Comparison of ENCODE assay signal across 16 cellular contexts in the genomic region with DNA sequence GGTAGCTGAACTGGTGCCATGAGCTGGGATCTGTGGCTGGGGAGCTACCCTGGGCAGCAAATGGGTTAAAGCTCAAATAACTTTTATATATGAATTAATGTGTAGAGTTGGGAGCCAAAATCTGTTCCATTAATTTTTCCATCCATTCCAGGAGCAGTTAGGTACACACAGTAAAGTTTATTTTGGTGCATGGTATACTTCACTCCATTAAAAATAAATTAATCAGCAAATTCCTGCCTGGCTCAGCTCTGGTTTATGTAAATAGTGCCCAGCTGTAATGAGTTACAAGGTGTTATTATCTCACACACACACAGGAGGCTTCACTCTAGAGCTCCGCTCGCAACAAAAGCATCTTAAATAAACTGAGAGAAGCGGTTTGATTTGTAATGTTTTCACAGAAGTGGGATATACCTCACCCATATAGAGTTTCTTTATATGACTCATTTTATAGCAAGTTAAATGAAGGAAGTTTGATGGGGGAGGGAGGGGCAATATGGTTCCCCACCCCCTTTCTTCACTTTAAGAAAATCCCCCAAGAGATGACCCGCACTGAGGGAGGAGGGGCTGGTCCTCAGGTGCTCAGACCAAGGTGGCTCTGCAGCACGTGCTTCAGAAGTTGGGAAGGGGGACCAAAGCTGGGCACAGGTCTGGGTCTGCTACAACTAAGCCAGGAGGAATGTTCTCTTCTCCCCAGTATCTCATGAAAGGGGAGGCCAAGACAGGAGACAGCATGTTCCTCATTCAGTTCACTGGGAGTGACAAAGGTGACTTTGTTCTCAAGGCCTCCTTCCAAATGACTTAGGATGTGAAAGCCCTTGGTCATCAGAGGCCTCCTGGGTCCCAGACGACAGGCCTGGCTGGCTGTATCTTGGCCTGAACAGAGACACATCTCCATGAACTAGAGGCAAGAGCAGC. TPM values are rescaled to one million over a fixed set of nuclear protein-coding genes. Genes with fewer than 3 reads are reported as not detected.
DNase-seq lines count a peak whose midpoint lies in the region; ATAC-seq and TF ChIP-seq lines count a peak whose summit lies in the region.
"Had no signal": no experiment of that assay in that cellular context is flagged by ENCODE, and none has a peak within 500 bp of the region (broad histone marks: within the 10 kb centered on the region; RNA-seq: fewer than 3 reads in every experiment).

No MANE protein-coding gene starts in this region.

- CTCF ChIA-PET in RWPE1 (lab: Yijun Ruan, JAX), result interaction anchor here (0.6 to 5.3 kb wide), 23 partner anchors 11 to 239 kb away, joined by 3 to 52 read pairs (median 6); a partner anchor contains a TSS

- no peak overlapping the region for H3K4me2 ChIP-seq in fibroblast of lung (ENCODE audit: extremely low read depth, insufficient read depth, low read length)

- H3K9ac ChIP-seq in fibroblast of lung (ENCODE audit: insufficient read depth, low read length), result no peak overlapping the region

- in situ Hi-C loops in G401 (cut with HindIII; ENCODE audit: low sequenced_read_pairs), result no loop called here

- no peaks in the 10 kb centered on the region for H4K20me1 ChIP-seq in fibroblast of lung (ENCODE audit: control insufficient read depth, extremely low read depth, insufficient read depth, low read length)

- TF ChIP-seq CTCF in RWPE1 (conservative IDR thresholded peaks at IDR 0.05; ENCODE audit: low read depth) (no peak), fibroblast of lung (conservative IDR thresholded peaks at IDR 0.05 in 1 of 2, IDR thresholded peaks at IDR 0.05 in 1 of 2; ENCODE audit: low read depth in 1 of 2, low read length in 2 of 2) (no peak), BE2C (IDR thresholded peaks at IDR 0.05; ENCODE audit: low read depth, low read length) (no peak)

- POLR2A ChIA-PET in RWPE1 (lab: Yijun Ruan, JAX; ENCODE audit: low non-redundant PET), result interaction anchor here (0.6 to 0.8 kb wide), 2 partner anchors 18 to 123 kb away, joined by 3 read pairs; a partner anchor contains a TSS

- H3K9me3 ChIP-seq in fibroblast of lung (ENCODE audit: control insufficient read depth, insufficient read depth, low read depth, low read length) (no peaks in the 10 kb centered on the region), BE2C (no peaks in the 10 kb centered on the region)
- H3K9me3 ChIP-seq: transverse colon had no signal

- no peaks in the 10 kb centered on the region for H3K79me2 ChIP-seq in fibroblast of lung (ENCODE audit: control insufficient read depth, insufficient read depth, low read length)

- no peak for ATAC-seq in HG03460 (IDR thresholded peaks at IDR 0.05; ENCODE audit: unreplicated experiment)
- no peak for ATAC-seq in HG03139 (IDR thresholded peaks at IDR 0.05; ENCODE audit: unreplicated experiment)

- no peak overlapping the region for H2AFZ ChIP-seq in fibroblast of lung (ENCODE audit: low read length)

- H3K4me3 ChIP-seq in fibroblast of lung (replicated peaks in 1 of 4; ENCODE audit: control extremely low read depth in 1 of 4, insufficient read depth in 1 of 4, low read depth in 3 of 4, low read length in 4 of 4), result no peak overlapping the region
- H3K4me3 ChIP-seq in BE2C (ENCODE audit: low read depth, low read length), result no peak overlapping the region
- H3K4me3 ChIP-seq: GM12878, transverse colon had no signal

- no peaks in the 10 kb centered on the region for H3K36me3 ChIP-seq in fibroblast of lung (ENCODE audit: control insufficient read depth, insufficient read depth, low read length)
- 0 out of 2 replicates have a peak, but pooled peaks cover 4% of the 10 kb centered on the region for H3K36me3 ChIP-seq in BE2C
- H3K36me3 ChIP-seq: transverse colon had no signal

- H3K4me1 ChIP-seq in fibroblast of lung (ENCODE audit: control insufficient read depth, extremely low read depth, insufficient read depth, low read length), result peaks cover 42% of the 10 kb centered on the region
- H3K4me1 ChIP-seq in BE2C, result no peaks in the 10 kb centered on the region

- H3K27me3 ChIP-seq in fibroblast of lung (ENCODE audit: control insufficient read depth, insufficient read depth, low read length), result no peaks in the 10 kb centered on the region
- H3K27me3 ChIP-seq in BE2C, result no peaks in the 10 kb centered on the region
- H3K27me3 ChIP-seq: transverse colon had no signal

- DNase-seq in A172 (ENCODE audit: low spot score) (peak; percentile 69), H4 (ENCODE audit: low spot score) (peak; percentile 72), RWPE1 (ENCODE audit: low spot score) (peak; percentile 51), fibroblast of lung (ENCODE audit: low read depth in 2 of 2) (peak; percentile 67 to 85), G401 (ENCODE audit: low spot score) (no peak), BE2C (no peak)
- DNase-seq: activated CD8-positive, alpha-beta memory T cell treated with anti-CD3 and anti-CD28 coated beads, Interleukin-2, amount 50 U/mL, for 4 hours; DMS79 treated with DMSO at 0.1 percent for 48 hours; KG1; midbrain; stimulated activated CD4-positive, alpha-beta T cell treated with anti-CD3 and anti-CD28 coated beads, Interleukin-2, amount 100 ng/mL, for 24 hours; transverse colon; WERI-Rb-1 had no signal

- H3K27ac ChIP-seq in RWPE1, result peak overlapping the region; percentile 100
- H3K27ac ChIP-seq in fibroblast of lung (ENCODE audit: insufficient read depth, low read length), result peak overlapping the region; percentile 48

RNA-seq across cellular contexts. Expression of a gene that starts 10.5 kb away (rescaled TPM):
- 0.24 TPM in 1 of 2 replicates, not detected in the other for total RNA-seq in A172 (2014; rRNA removed; shearing (Covaris generic))
- not detected in 2 replicates for total RNA-seq in H4 (2014; rRNA removed; shearing (Covaris generic))
- total RNA-seq in fibroblast of lung, result not detected in 2 replicates
- 0.02 TPM in 1 of 2 replicates, not detected in the other for polyA plus RNA-seq in fibroblast of lung
- polyA plus RNA-seq in fibroblast of lung (2012), result not detected in 2 replicates
- polyA minus RNA-seq in fibroblast of lung (ENCODE audit: low replicate concordance), result not detected in 2 replicates
- total RNA-seq in G401 (2014; rRNA removed; shearing (Covaris generic)), result not detected in 2 replicates
- polyA plus RNA-seq in BE2C (2012; ENCODE audit: insufficient read depth, insufficient read length, low read depth), result not detected
- total RNA-seq: GM12878 had no signal
- polyA plus RNA-seq: GM12878 had no signal

RNA-seq across cellular contexts. Expression of a gene that starts 18.1 kb away (rescaled TPM):
- 230 and 292 TPM in 2 replicates for total RNA-seq in A172 (2014; rRNA removed; shearing (Covaris generic))
- total RNA-seq in H4 (2014; rRNA removed; shearing (Covaris generic)), result 228 and 244 TPM in 2 replicates
- 111 and 117 TPM in 2 replicates for total RNA-seq in fibroblast of lung
- polyA plus RNA-seq in fibroblast of lung, result 156 and 187 TPM in 2 replicates
- polyA plus RNA-seq in fibroblast of lung (2012), result 192 and 254 TPM in 2 replicates
- polyA minus RNA-seq in fibroblast of lung (ENCODE audit: low replicate concordance), result 322 and 439 TPM in 2 replicates
- 147 and 164 TPM in 2 replicates for total RNA-seq in G401 (2014; rRNA removed; shearing (Covaris generic))
- 610 TPM for polyA plus RNA-seq in BE2C (2012; ENCODE audit: insufficient read depth, insufficient read length, low read depth)

RNA-seq across cellular contexts. Expression of a gene that starts 24.8 kb away (rescaled TPM):
- total RNA-seq in A172 (2014; rRNA removed; shearing (Covaris generic)), result 11.4 and 15.1 TPM in 2 replicates
- 4.0 and 10.4 TPM in 2 replicates for total RNA-seq in H4 (2014; rRNA removed; shearing (Covaris generic))
- total RNA-seq in fibroblast of lung, result 24.4 and 30.1 TPM in 2 replicates
- polyA plus RNA-seq in fibroblast of lung, result 40.4 and 44.1 TPM in 2 replicates
- polyA plus RNA-seq in fibroblast of lung (2012), result 130 and 146 TPM in 2 replicates
- 123 and 159 TPM in 2 replicates for polyA minus RNA-seq in fibroblast of lung (ENCODE audit: low replicate concordance)
- 8.6 and 10.7 TPM in 2 replicates for total RNA-seq in G401 (2014; rRNA removed; shearing (Covaris generic))
- 127 TPM for polyA plus RNA-seq in BE2C (2012; ENCODE audit: insufficient read depth, insufficient read length, low read depth)

Comparison
In these comparisons a context has a peak if more than half of its experiments do, and no peak if none do; other contexts are left out.
1. DNase-seq: peak in A172 (single experiment), H4 (single experiment), RWPE1 (single experiment) and fibroblast of lung (2 of 2); none in G401 (single experiment) and BE2C (single experiment).